16 cellular contexts compared by ENCODE assay signal in the genomic region with DNA sequence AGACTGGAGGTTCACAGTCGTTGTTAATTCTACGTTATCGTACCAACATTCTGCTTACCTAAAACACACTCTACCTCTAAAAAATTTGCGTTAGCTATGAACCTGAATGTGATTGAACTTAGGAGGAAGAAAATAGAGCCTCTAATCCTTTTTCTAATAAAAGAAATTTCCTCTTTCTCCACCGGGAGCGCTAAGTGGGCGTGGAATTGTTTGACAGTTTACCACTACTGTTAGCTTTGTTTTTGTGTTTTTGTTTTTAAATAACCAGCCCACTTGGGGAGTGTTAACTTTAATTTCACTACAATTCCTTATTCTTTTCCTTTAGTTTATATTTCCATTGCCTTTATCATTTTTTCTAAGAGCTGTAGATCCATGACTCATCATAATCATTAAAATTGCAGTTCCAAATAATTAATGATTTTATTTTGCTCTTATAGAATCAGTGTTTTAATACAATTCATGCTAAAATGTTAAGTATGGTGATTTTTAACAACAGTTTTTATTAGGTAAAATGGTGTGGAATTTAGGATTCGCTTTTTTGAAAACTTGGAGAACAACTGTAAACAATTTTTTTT. TPM values are rescaled to one million over a fixed set of nuclear protein-coding genes. Genes with fewer than 3 reads are reported as not detected.
A peak's percentile ranks its signal among the peaks of the same experiment; 100 is the strongest.
DNase-seq lines count a peak whose midpoint lies in the region; ATAC-seq and TF ChIP-seq lines count a peak whose summit lies in the region.
"Had no signal": no experiment of that assay in that cellular context is flagged by ENCODE, and none has a peak within 500 bp of the region (broad histone marks: within the 10 kb centered on the region; RNA-seq: fewer than 3 reads in every experiment).

No MANE protein-coding gene starts in this region.

- TF ChIP-seq CTCF in AG09319 (IDR thresholded peaks at IDR 0.05; ENCODE audit: low read depth, low read length): peak; percentile 8
- TF ChIP-seq CTCF in GM12873 (IDR thresholded peaks at IDR 0.05; ENCODE audit: insufficient read depth, low read depth, low read length, missing control alignments): peak; percentile 39
- peak; percentile 41 for TF ChIP-seq CTCF in foreskin keratinocyte (conservative IDR thresholded peaks at IDR 0.05)

- no peaks in the 10 kb centered on the region for H3K4me1 ChIP-seq in foreskin keratinocyte
- H3K4me1 ChIP-seq: left lung had no signal

- DNase-seq in AG09319 (ENCODE audit: extremely low read depth, low read depth) (no peak), foreskin keratinocyte (no peak), NCI-H748 treated with DMSO at 0.1 percent for 48 hours (lab: John Stamatoyannopoulos, UW) (no peak), NCI-H128 (lab: John Stamatoyannopoulos, UW; ENCODE audit: unreplicated experiment) (no peak), H4 (ENCODE audit: low spot score) (no peak)
- DNase-seq: activated naive CD4-positive, alpha-beta T cell treated with Interleukin-2 at 50 U/mL for 16 hours; hippocampal formation; left lung; naive thymus-derived CD4-positive, alpha-beta T cell; NCI-H526 treated with DMSO at 0.1 percent for 48 hours; SIG-M5; small intestine had no signal

- H3K27me3 ChIP-seq in foreskin keratinocyte: no peaks in the 10 kb centered on the region
- H3K27me3 ChIP-seq: left lung had no signal

- ATAC-seq in SK-N-SH treated with all-trans-retinoic acid at 6 μM for 48 hours (peak; percentile 41; the same call in 1 of the 3 replicates), foreskin keratinocyte (no peak), HG03108 (IDR thresholded peaks at IDR 0.05; ENCODE audit: unreplicated experiment) (no peak)
- ATAC-seq: left lung; naive thymus-derived CD4-positive, alpha-beta T cell had no signal

- H3K27ac ChIP-seq in foreskin keratinocyte: no peak overlapping the region
- H3K27ac ChIP-seq: epithelial cell of prostate, left lung had no signal

TF ChIP-seq in SK-N-SH treated with all-trans-retinoic acid at 6 μM for 48 hours, 23 proteins besides CTCF, POLR2A, EP300 and RAD21:
- TF ChIP-seq ISL1 (CRISPR knock-in tag; IDR thresholded peaks at IDR 0.05): no peak
- TF ChIP-seq, protein P1, sequence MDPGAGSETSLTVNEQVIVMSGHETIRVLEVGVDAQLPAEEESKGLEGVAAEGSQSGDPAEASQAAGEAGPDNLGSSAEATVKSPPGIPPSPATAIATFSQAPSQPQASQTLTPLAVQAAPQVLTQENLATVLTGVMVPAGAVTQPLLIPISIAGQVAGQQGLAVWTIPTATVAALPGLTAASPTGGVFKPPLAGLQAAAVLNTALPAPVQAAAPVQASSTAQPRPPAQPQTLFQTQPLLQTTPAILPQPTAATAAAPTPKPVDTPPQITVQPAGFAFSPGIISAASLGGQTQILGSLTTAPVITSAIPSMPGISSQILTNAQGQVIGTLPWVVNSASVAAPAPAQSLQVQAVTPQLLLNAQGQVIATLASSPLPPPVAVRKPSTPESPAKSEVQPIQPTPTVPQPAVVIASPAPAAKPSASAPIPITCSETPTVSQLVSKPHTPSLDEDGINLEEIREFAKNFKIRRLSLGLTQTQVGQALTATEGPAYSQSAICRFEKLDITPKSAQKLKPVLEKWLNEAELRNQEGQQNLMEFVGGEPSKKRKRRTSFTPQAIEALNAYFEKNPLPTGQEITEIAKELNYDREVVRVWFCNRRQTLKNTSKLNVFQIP (CRISPR knock-in tag; IDR thresholded peaks at IDR 0.05; ENCODE audit: borderline replicate concordance, low read depth): no peak
- TF ChIP-seq RARB (CRISPR knock-in tag; IDR thresholded peaks at IDR 0.05): no peak
- TF ChIP-seq ZFP30 (CRISPR knock-in tag; IDR thresholded peaks at IDR 0.05): no peak
- TF ChIP-seq ZNF70 (CRISPR knock-in tag; IDR thresholded peaks at IDR 0.05): no peak
- TF ChIP-seq CSDC2 (CRISPR knock-in tag; IDR thresholded peaks at IDR 0.05): no peak
- no peak for TF ChIP-seq OSR1 (CRISPR knock-in tag; IDR thresholded peaks at IDR 0.05)
- TF ChIP-seq, protein P2, sequence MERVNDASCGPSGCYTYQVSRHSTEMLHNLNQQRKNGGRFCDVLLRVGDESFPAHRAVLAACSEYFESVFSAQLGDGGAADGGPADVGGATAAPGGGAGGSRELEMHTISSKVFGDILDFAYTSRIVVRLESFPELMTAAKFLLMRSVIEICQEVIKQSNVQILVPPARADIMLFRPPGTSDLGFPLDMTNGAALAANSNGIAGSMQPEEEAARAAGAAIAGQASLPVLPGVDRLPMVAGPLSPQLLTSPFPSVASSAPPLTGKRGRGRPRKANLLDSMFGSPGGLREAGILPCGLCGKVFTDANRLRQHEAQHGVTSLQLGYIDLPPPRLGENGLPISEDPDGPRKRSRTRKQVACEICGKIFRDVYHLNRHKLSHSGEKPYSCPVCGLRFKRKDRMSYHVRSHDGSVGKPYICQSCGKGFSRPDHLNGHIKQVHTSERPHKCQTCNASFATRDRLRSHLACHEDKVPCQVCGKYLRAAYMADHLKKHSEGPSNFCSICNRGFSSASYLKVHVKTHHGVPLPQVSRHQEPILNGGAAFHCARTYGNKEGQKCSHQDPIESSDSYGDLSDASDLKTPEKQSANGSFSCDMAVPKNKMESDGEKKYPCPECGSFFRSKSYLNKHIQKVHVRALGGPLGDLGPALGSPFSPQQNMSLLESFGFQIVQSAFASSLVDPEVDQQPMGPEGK (CRISPR knock-in tag; IDR thresholded peaks at IDR 0.05; ENCODE audit: borderline replicate concordance): no peak
- TF ChIP-seq GLIS3 (CRISPR knock-in tag; IDR thresholded peaks at IDR 0.05): no peak
- TF ChIP-seq ARNTL (CRISPR knock-in tag; IDR thresholded peaks at IDR 0.05; ENCODE audit: borderline replicate concordance, low read depth): no peak

RNA-seq across cellular contexts. Expression of a gene that starts 55.0 kb away (rescaled TPM):
- total RNA-seq in foreskin keratinocyte: 51.2 and 51.6 TPM in 2 replicates
- 53.7 and 56.0 TPM in 2 replicates for polyA plus RNA-seq in foreskin keratinocyte
- total RNA-seq in H4 (2014; rRNA removed; shearing (Covaris generic)): 85.8 and 96.9 TPM in 2 replicates
